Comparison of ENCODE assay signal across 8 cellular contexts in genomic region chrX:1591102-1591862, GRCh38. TPM values are rescaled to one million over a fixed set of nuclear protein-coding genes. Genes with fewer than 3 reads are reported as not detected.
DNase-seq lines count a peak whose midpoint lies in the region; ATAC-seq, FAIRE-seq and TF ChIP-seq lines count a peak whose summit lies in the region.

Gene AKAP17A (plus strand): TSS chrX:1591604. CDS start chrX:1593463, 1,859 bp downstream.

- peaks cover 25% of the 10 kb centered on the region for H4K20me1 ChIP-seq in Loucy (ENCODE audit: insufficient read depth, low read length, poor library complexity, severe bottlenecking)

- no peaks in the 10 kb centered on the region for H3F3A ChIP-seq in Loucy (ENCODE audit: low read depth)

- no peaks in the 10 kb centered on the region for H3K9me2 ChIP-seq in Loucy (replicated peaks; ENCODE audit: low read depth, low read length)

- H3K36me3 ChIP-seq in Loucy (ENCODE audit: insufficient read depth, low read length) = peaks cover 24% of the 10 kb centered on the region; the same call in 1 of the 2 replicates
- peaks cover 36% of the 10 kb centered on the region for H3K36me3 ChIP-seq in RWPE2 (ENCODE audit: low read depth)

- intact Hi-C loops in activated T-helper 2 cell treated with anti-CD3 and anti-CD28 coated beads, Interferon-gamma antibody, Interleukin-2, Interleukin-4, amounts not matched to agents 10 μg/mL and 5 μg/mL and 100 μg/mL, durations not matched to agents 14 hours and 24 hours and 36 hours (cut with micrococcal nuclease) = loop anchor here (1.0 to 10.0 kb wide), 7 partner anchors 54 to 1274 kb away; partner anchors contain the start of genes GTPBP6, IL3RA, P2RY8 and SLC25A6
- intact Hi-C loops in natural killer cell (cut with micrococcal nuclease) = loop anchor here (5.0 to 10.0 kb wide), 3 partner anchors 66 to 1104 kb away; partner anchors contain the start of genes CD99 and SLC25A6

- H3K9me3 Mint-ChIP-seq in activated T-helper 2 cell treated with anti-CD3 and anti-CD28 coated beads, Interferon-gamma antibody, Interleukin-2, Interleukin-4, amounts not matched to agents 10 μg/mL and 5 μg/mL and 100 μg/mL, durations not matched to agents 14 hours and 24 hours and 36 hours = no peaks in the 10 kb centered on the region
- no peaks in the 10 kb centered on the region for H3K9me3 Mint-ChIP-seq in natural killer cell

- H2AFZ ChIP-seq in Loucy (ENCODE audit: low read length) = no peak within 1 kb of the TSS

- H3K27me3 Mint-ChIP-seq in activated T-helper 2 cell treated with anti-CD3 and anti-CD28 coated beads, Interferon-gamma antibody, Interleukin-2, Interleukin-4, amounts not matched to agents 10 μg/mL and 5 μg/mL and 100 μg/mL, durations not matched to agents 14 hours and 24 hours and 36 hours (ENCODE audit: low read depth) = no peaks in the 10 kb centered on the region
- no peaks in the 10 kb centered on the region for H3K27me3 Mint-ChIP-seq in natural killer cell (ENCODE audit: low read depth in 2 of 2)

- peak within 1 kb of the TSS; percentile 84 for H3K4me3 ChIP-seq in Loucy (ENCODE audit: low read length, poor library complexity, severe bottlenecking)
- peak within 1 kb of the TSS; percentile 64 for H3K4me3 ChIP-seq in RWPE2 (ENCODE audit: severe bottlenecking)
- peak within 1 kb of the TSS; percentile 90 for H3K4me3 ChIP-seq in fibroblast of pulmonary artery (replicated peaks; ENCODE audit: low read depth, low read length)

- peak within 1 kb of the TSS; percentile 93 for H3K4me3 Mint-ChIP-seq in activated T-helper 2 cell treated with anti-CD3 and anti-CD28 coated beads, Interferon-gamma antibody, Interleukin-2, Interleukin-4, amounts not matched to agents 10 μg/mL and 5 μg/mL and 100 μg/mL, durations not matched to agents 14 hours and 24 hours and 36 hours (ENCODE audit: low read depth)
- peak within 1 kb of the TSS; percentile 92 for H3K4me3 Mint-ChIP-seq in natural killer cell

- ATAC-seq in RWPE2 (ENCODE audit: low read depth) = peak; percentile 85
- peak; percentile 93 to 94 (median 94) for ATAC-seq in natural killer cell

- H3K4me1 ChIP-seq in Loucy (ENCODE audit: insufficient read depth, low read length, poor library complexity, severe bottlenecking) = no peaks in the 10 kb centered on the region
- peaks cover 3% of the 10 kb centered on the region for H3K4me1 ChIP-seq in RWPE2 (ENCODE audit: insufficient read depth, poor library complexity, severe bottlenecking)

- peaks cover 36% of the 10 kb centered on the region for H3K36me3 Mint-ChIP-seq in activated T-helper 2 cell treated with anti-CD3 and anti-CD28 coated beads, Interferon-gamma antibody, Interleukin-2, Interleukin-4, amounts not matched to agents 10 μg/mL and 5 μg/mL and 100 μg/mL, durations not matched to agents 14 hours and 24 hours and 36 hours (ENCODE audit: low read depth)
- H3K36me3 Mint-ChIP-seq in natural killer cell = no peaks in the 10 kb centered on the region

- peak within 1 kb of the TSS; percentile 77 for H3K4me2 ChIP-seq in Loucy (ENCODE audit: low read depth, low read length, poor library complexity, severe bottlenecking)

- TF ChIP-seq POLR2A in H54 (IDR thresholded peaks at IDR 0.05; ENCODE audit: low read depth, low read length) = peak; percentile 93

- H3K27me3 ChIP-seq in Loucy (ENCODE audit: insufficient read depth, low read length, poor library complexity, severe bottlenecking) (no peaks in the 10 kb centered on the region), RWPE2 (ENCODE audit: insufficient read depth, poor library complexity, severe bottlenecking) (no peaks in the 10 kb centered on the region)

- DNase-seq in EH (ENCODE audit: low read depth) = peak; percentile 93
- DNase-seq in H54 (ENCODE audit: insufficient read length, low spot score) = peak; percentile 83
- DNase-seq in RWPE2 (ENCODE audit: low spot score) = peak; percentile 97
- DNase-seq in activated T-helper 2 cell treated with anti-CD3 and anti-CD28 coated beads, Interferon-gamma antibody, Interleukin-2, Interleukin-4, amounts not matched to agents 10 μg/mL and 5 μg/mL and 100 μg/mL, durations not matched to agents 14 hours and 24 hours and 36 hours (ENCODE audit: low spot score) = peak; percentile 98
- DNase-seq in fibroblast of pulmonary artery (ENCODE audit: low read depth) = peak; percentile 92
- DNase-seq in natural killer cell = peak; percentile 99
- DNase-seq in stimulated activated naive CD4-positive, alpha-beta T cell (lab: John Stamatoyannopoulos, UW) = peak; percentile 93 to 99 (median 96)

- peak within 1 kb of the TSS; percentile 77 for H3K9ac ChIP-seq in Loucy (ENCODE audit: low read depth, low read length, poor library complexity, severe bottlenecking)

- H3K79me2 ChIP-seq in Loucy (ENCODE audit: insufficient read depth, low read length) = peaks cover 43% of the 10 kb centered on the region

- peak within 1 kb of the TSS; percentile 58 for H3K27ac ChIP-seq in RWPE2 (ENCODE audit: poor library complexity, severe bottlenecking)

- FAIRE-seq in H54 (lab: Jason Lieb, UNC) = no peak

- H3K4me1 Mint-ChIP-seq in activated T-helper 2 cell treated with anti-CD3 and anti-CD28 coated beads, Interferon-gamma antibody, Interleukin-2, Interleukin-4, amounts not matched to agents 10 μg/mL and 5 μg/mL and 100 μg/mL, durations not matched to agents 14 hours and 24 hours and 36 hours (ENCODE audit: low read depth) = peaks cover 24% of the 10 kb centered on the region
- H3K4me1 Mint-ChIP-seq in natural killer cell = peaks cover 20 to 35% of the 10 kb centered on the region in 2 donors

- H3K27ac Mint-ChIP-seq in activated T-helper 2 cell treated with anti-CD3 and anti-CD28 coated beads, Interferon-gamma antibody, Interleukin-2, Interleukin-4, amounts not matched to agents 10 μg/mL and 5 μg/mL and 100 μg/mL, durations not matched to agents 14 hours and 24 hours and 36 hours = peak within 1 kb of the TSS; percentile 92
- H3K27ac Mint-ChIP-seq in natural killer cell = peak within 1 kb of the TSS; percentile 87 to 93

- H3K9me3 ChIP-seq in Loucy (ENCODE audit: insufficient read depth, low read depth, low read length) (no peaks in the 10 kb centered on the region), RWPE2 (ENCODE audit: severe bottlenecking) (no peaks in the 10 kb centered on the region)

- TF ChIP-seq CTCF in Loucy (conservative IDR thresholded peaks at IDR 0.05; ENCODE audit: low read length) = no peak
- no peak for TF ChIP-seq CTCF in RWPE2 (IDR thresholded peaks at IDR 0.05; ENCODE audit: poor library complexity, severe bottlenecking)
- no peak for TF ChIP-seq CTCF in fibroblast of pulmonary artery (IDR thresholded peaks at IDR 0.05; ENCODE audit: low read length, missing control alignments)
- peak; percentile 9 for TF ChIP-seq CTCF in natural killer cell (IDR thresholded peaks at IDR 0.05)

RNA-seq across cellular contexts. Expression of gene AKAP17A, which starts in this region (rescaled TPM):
- total RNA-seq in activated T-helper 2 cell treated with anti-CD3 and anti-CD28 coated beads, Interferon-gamma antibody, Interleukin-2, Interleukin-4, amounts not matched to agents 10 μg/mL and 5 μg/mL and 100 μg/mL, durations not matched to agents 14 hours and 24 hours and 36 hours = 67.4 and 67.6 TPM in 2 replicates
- total RNA-seq in natural killer cell = 100 to 1,000 TPM; 120 to 141 (median 121) TPM

Comparison
In these comparisons a context has a peak if more than half of its experiments do, and no peak if none do; other contexts are left out.
1. Peak in every context shown above with its lines: DNase-seq, ATAC-seq, H3K4me3 ChIP-seq and H3K27ac ChIP-seq.